In genomic region chr4:118836763-118837507, GRCh38 we compare ENCODE assay signal across 1 cellular context.
TF ChIP-seq lines count a peak whose summit lies in the region.

No MANE protein-coding gene starts in this region.

TF ChIP-seq in HCT116, 20 proteins besides CTCF, POLR2A, EP300 and RAD21 (continued from another document):
- TF ChIP-seq REST (IDR thresholded peaks at IDR 0.05; ENCODE audit: low read depth), result no peak
